In genomic region chr6:96626749-96627353, GRCh38 we compare ENCODE assay signal across 8 cellular contexts.
DNase-seq lines count a peak whose midpoint lies in the region; ATAC-seq, FAIRE-seq and TF ChIP-seq lines count a peak whose summit lies in the region.

No MANE protein-coding gene starts in this region.

- H3K4ac ChIP-seq in mesenchymal stem cell (ENCODE audit: low read depth in 1 of 2, low read length in 2 of 2), result no peak overlapping the region

- WGBS in mesenchymal stem cell, result 0% methylated on average over 1 of the region's 2 CpGs

- peak; percentile 38 for ATAC-seq in GM19468 (IDR thresholded peaks at IDR 0.05; ENCODE audit: extremely low read depth, unreplicated experiment)
- ATAC-seq in HG03439 (IDR thresholded peaks at IDR 0.05; ENCODE audit: unreplicated experiment), result peak; percentile 94

- peak; percentile 20 for TF ChIP-seq CTCF in bronchial epithelial cell (IDR thresholded peaks at IDR 0.05; ENCODE audit: insufficient read depth, low read length, severe bottlenecking)

- H2AFZ ChIP-seq in mesenchymal stem cell (ENCODE audit: low read depth, low read length), result no peak overlapping the region

- no peak overlapping the region for H2AK5ac ChIP-seq in mesenchymal stem cell (ENCODE audit: low read length, severe bottlenecking)

- H3K4me3 ChIP-seq in bronchial epithelial cell (ENCODE audit: low read depth, low read length) (no peak overlapping the region), mesenchymal stem cell (ENCODE audit: insufficient read depth in 1 of 2, low read depth in 1 of 2, low read length in 2 of 2) (no peak overlapping the region)

- no peaks in the 10 kb centered on the region for H3K9me3 ChIP-seq in mesenchymal stem cell (ENCODE audit: control insufficient read depth, low read length)

- no peaks in the 10 kb centered on the region for H3K36me3 ChIP-seq in bronchial epithelial cell (ENCODE audit: control insufficient read depth, insufficient read depth, low read length)
- H3K36me3 ChIP-seq in mesenchymal stem cell (ENCODE audit: control insufficient read depth in 1 of 2, insufficient read depth in 2 of 2, low read depth in 1 of 2, low read length in 2 of 2), result no peaks in the 10 kb centered on the region

- H2BK15ac ChIP-seq in mesenchymal stem cell (ENCODE audit: low read depth, poor library complexity, severe bottlenecking), result no peak overlapping the region

- H3K4me1 ChIP-seq in mesenchymal stem cell (ENCODE audit: control insufficient read depth, insufficient read depth, low read depth, low read length), result no peaks in the 10 kb centered on the region

- no peak overlapping the region for H2BK5ac ChIP-seq in mesenchymal stem cell (ENCODE audit: low read depth, low read length, poor library complexity, severe bottlenecking)

- no peak overlapping the region for H2BK12ac ChIP-seq in mesenchymal stem cell (ENCODE audit: low read length in 2 of 2)

- intact Hi-C loops in posterior vena cava (cut with DNase I), result no loop called here

- no peak overlapping the region for H4K8ac ChIP-seq in mesenchymal stem cell (ENCODE audit: low read length)

- no peaks in the 10 kb centered on the region for H3K79me1 ChIP-seq in mesenchymal stem cell (replicated peaks; ENCODE audit: low read length, poor library complexity, severe bottlenecking)

- H2BK120ac ChIP-seq in mesenchymal stem cell (ENCODE audit: low read depth, low read length), result no peak overlapping the region

- no peak overlapping the region for H4K91ac ChIP-seq in mesenchymal stem cell (ENCODE audit: low read length)

- no peak for FAIRE-seq in bronchial epithelial cell (lab: Jason Lieb, UNC)

- H3K9ac ChIP-seq in mesenchymal stem cell (ENCODE audit: low read length), result no peak overlapping the region

- H3K27me3 ChIP-seq in bronchial epithelial cell (ENCODE audit: control insufficient read depth, insufficient read depth, low read length), result no peaks in the 10 kb centered on the region
- peaks cover 6% of the 10 kb centered on the region in 2 experiments for H3K27me3 ChIP-seq in mesenchymal stem cell (ENCODE audit: control insufficient read depth in 1 of 2, insufficient read depth in 1 of 2, low read length in 2 of 2)

- H3K23ac ChIP-seq in mesenchymal stem cell (ENCODE audit: low read length in 2 of 2), result no peak overlapping the region

- H3K4me2 ChIP-seq in mesenchymal stem cell (ENCODE audit: low read length, poor library complexity, severe bottlenecking), result no peak overlapping the region

- DNase-seq in EL, result peak; percentile 7
- peak; percentile 20 to 71 for DNase-seq in NCI-H526 (lab: John Stamatoyannopoulos, UW)
- DNase-seq in bronchial epithelial cell (ENCODE audit: low read depth), result peak; percentile 41
- DNase-seq in mesenchymal stem cell, result peak; percentile 61
- DNase-seq in posterior vena cava (ENCODE audit: low spot score), result no peak
- no peak for DNase-seq in GM19240 (ENCODE audit: insufficient read length, low spot score)

- H3K14ac ChIP-seq in mesenchymal stem cell (ENCODE audit: low read length in 2 of 2), result no peak overlapping the region

- H3K27ac ChIP-seq in mesenchymal stem cell (ENCODE audit: low read length, poor library complexity, severe bottlenecking), result no peak overlapping the region

- H3K18ac ChIP-seq in mesenchymal stem cell (ENCODE audit: low read depth in 1 of 2, low read length in 2 of 2), result no peak overlapping the region

Comparison
In these comparisons a context has a peak if more than half of its experiments do, and no peak if none do; other contexts are left out.
1. DNase-seq: peak in EL (single experiment), NCI-H526 (2 of 2), bronchial epithelial cell (single experiment) and mesenchymal stem cell (single experiment); none in posterior vena cava (single experiment) and GM19240 (single experiment).